ENCODE assay signal across 2 cellular contexts in genomic region chr11:60621940-60622339, GRCh38.
DNase-seq lines count a peak whose midpoint lies in the region; ATAC-seq lines count a peak whose summit lies in the region.
"Not testable (repeated sequence)": the region's sequence is repeated elsewhere in the genome, so short reads cannot be mapped to it uniquely, and the experiment has no call there.

No MANE protein-coding gene starts in this region.

- ATAC-seq in right cardiac atrium; stimulated activated naive B cell treated with anti-CD40 and anti-IgM and Interleukin-4, amounts not matched to agents 10 μg/mL and 1 μg/mL and 100 μg/mL, for 72 hours (replicated peaks): not testable (repeated sequence)

- peaks cover 7 to 10% of the 10 kb centered on the region in 2 donors for H3K9me3 Mint-ChIP-seq in stimulated activated naive B cell treated with anti-CD40 and anti-IgM and Interleukin-4, amounts not matched to agents 10 μg/mL and 1 μg/mL and 100 μg/mL, for 72 hours

- H3K9me3 ChIP-seq in right cardiac atrium (ENCODE audit: control insufficient read depth, low read length), result not testable (repeated sequence)

- not testable (repeated sequence) for H3K27me3 ChIP-seq in right cardiac atrium (ENCODE audit: control insufficient read depth, insufficient read depth)

- not testable (repeated sequence) for H3K4me1 ChIP-seq in right cardiac atrium (ENCODE audit: control insufficient read depth, insufficient read depth, low read length)

- intact Hi-C loops in right cardiac atrium (cut with DNase I), result not testable (repeated sequence)

- WGBS in right cardiac atrium, result 85% methylated on average over 30 of the region's 30 CpGs

- H3K36me3 Mint-ChIP-seq in stimulated activated naive B cell treated with anti-CD40 and anti-IgM and Interleukin-4, amounts not matched to agents 10 μg/mL and 1 μg/mL and 100 μg/mL, for 72 hours, result not testable (repeated sequence)

- peak in 2 of 3 donors; percentile 36 to 44 for DNase-seq in right cardiac atrium
- not testable (repeated sequence) for DNase-seq in stimulated activated naive B cell treated with anti-CD40 and anti-IgM and Interleukin-4, amounts not matched to agents 10 μg/mL and 1 μg/mL and 100 μg/mL, for 72 hours

- not testable (repeated sequence) for H3K27ac ChIP-seq in right cardiac atrium (ENCODE audit: low read length)

- not testable (repeated sequence) for H3K4me3 ChIP-seq in right cardiac atrium (ENCODE audit: low read length)

- H3K27ac Mint-ChIP-seq in stimulated activated naive B cell treated with anti-CD40 and anti-IgM and Interleukin-4, amounts not matched to agents 10 μg/mL and 1 μg/mL and 100 μg/mL, for 72 hours, result peak overlapping the region; percentile 42

- not testable (repeated sequence) for H3K27me3 Mint-ChIP-seq in stimulated activated naive B cell treated with anti-CD40 and anti-IgM and Interleukin-4, amounts not matched to agents 10 μg/mL and 1 μg/mL and 100 μg/mL, for 72 hours

- peaks cover 12 to 29% of the 10 kb centered on the region in 2 donors for H3K4me1 Mint-ChIP-seq in stimulated activated naive B cell treated with anti-CD40 and anti-IgM and Interleukin-4, amounts not matched to agents 10 μg/mL and 1 μg/mL and 100 μg/mL, for 72 hours

- peak overlapping the region in 1 of 2 donors; percentile 8 for H3K4me3 Mint-ChIP-seq in stimulated activated naive B cell treated with anti-CD40 and anti-IgM and Interleukin-4, amounts not matched to agents 10 μg/mL and 1 μg/mL and 100 μg/mL, for 72 hours
